ENCODE assay signal across 34 cellular contexts in genomic region chr2:102622646-102623045, GRCh38. TPM values are rescaled to one million over a fixed set of nuclear protein-coding genes. Genes with fewer than 3 reads are reported as not detected.
DNase-seq lines count a peak whose midpoint lies in the region; ATAC-seq and TF ChIP-seq lines count a peak whose summit lies in the region.
"Had no signal": no experiment of that assay in that cellular context is flagged by ENCODE, and none has a peak within 500 bp of the region (broad histone marks: within the 10 kb centered on the region; RNA-seq: fewer than 3 reads in every experiment).

No MANE protein-coding gene starts in this region.

- no peak overlapping the region for H3K27ac Mint-ChIP-seq in activated naive CD4-positive, alpha-beta T cell treated with anti-CD3 and anti-CD28 coated beads, Interleukin-2, amount 10 ng/mL, durations not matched to agents 7 days and 5 days
- H3K27ac Mint-ChIP-seq: activated CD4-positive, alpha-beta memory T cell treated with anti-CD3 and anti-CD28 coated beads for 36 hours; activated T-helper 1 cell treated with anti-CD3 and anti-CD28 coated beads, Interleukin-12 subunit alpha, Interleukin-12 subunit beta, Interleukin-2, Interleukin-4 antibody, amounts not matched to agents 30 ng/mL and 10 ng/mL and 1 ng/mL, durations not matched to agents 14 hours and 24 hours and 36 hours; endodermal cell; IgD-negative memory B cell; neural progenitor cell; stimulated activated memory B cell treated with anti-CD40 and anti-IgM and Interleukin-4, amounts not matched to agents 10 μg/mL and 1 μg/mL and 100 μg/mL, for 72 hours had no signal

- peaks cover 63% of the 10 kb centered on the region for H3K27me3 Mint-ChIP-seq in activated naive CD4-positive, alpha-beta T cell treated with anti-CD3 and anti-CD28 coated beads, Interleukin-2, amount 10 ng/mL, durations not matched to agents 7 days and 5 days

- H2AFZ ChIP-seq in OCI-LY3 (ENCODE audit: low read depth, low read length) = no peak overlapping the region
- H2AFZ ChIP-seq: GM23248, neural progenitor cell had no signal

- ATAC-seq in GM18870 (IDR thresholded peaks at IDR 0.05; ENCODE audit: unreplicated experiment) (peak; percentile 38), GM21786 (IDR thresholded peaks at IDR 0.05; ENCODE audit: unreplicated experiment) (peak; percentile 44), HG03469 (IDR thresholded peaks at IDR 0.05; ENCODE audit: unreplicated experiment) (no peak)
- ATAC-seq: activated CD4-positive, CD25-positive, alpha-beta regulatory T cell treated with anti-CD3 and anti-CD28 coated beads, Interleukin-2, amount 50 U/mL, for 24 hours; body of pancreas; pancreas; Right ventricle myocardium inferior; stimulated activated memory B cell treated with anti-CD40 and anti-IgM and Interleukin-4, amounts not matched to agents 10 μg/mL and 1 μg/mL and 100 μg/mL, for 72 hours had no signal

- DNase-seq in transverse colon = no peak
- DNase-seq in activated naive CD4-positive, alpha-beta T cell treated with anti-CD3 and anti-CD28 coated beads, Interleukin-2, amount 10 ng/mL, durations not matched to agents 7 days and 5 days = no peak
- no peak for DNase-seq in amygdala (lab: John Stamatoyannopoulos, UW)
- DNase-seq: activated CD4-positive, alpha-beta memory T cell treated with anti-CD3 and anti-CD28 coated beads for 36 hours; activated naive CD4-positive, alpha-beta T cell treated with Interleukin-2 at 50 U/mL for 16 hours; adrenal gland; body of pancreas; dermis blood vessel endothelial cell; endodermal cell; glutamatergic neuron; GM23248; islet precursor cell; left ventricle myocardium inferior; mesenchymal stem cell; NCI-H1092; NCI-H1694 treated with DMSO at 0.1 percent for 48 hours; NCI-H526; pancreas; retina; T-helper 2 cell; upper lobe of left lung had no signal

- H3K36me3 ChIP-seq in OCI-LY3 (replicated peaks; ENCODE audit: low read depth, low read length) (no peaks in the 10 kb centered on the region), transverse colon (no peaks in the 10 kb centered on the region)
- H3K36me3 ChIP-seq: adrenal gland, BLaER1, left ventricle myocardium inferior, neural progenitor cell, pancreas, upper lobe of left lung had no signal

- intact Hi-C loops in transverse colon (cut with DNase I; ENCODE audit: low total_unique reads) = no loop called here

- H3K4me3 ChIP-seq in OCI-LY3 (ENCODE audit: low read length) (peak overlapping the region; percentile 56), transverse colon (peak overlapping the region in 3 of 4 donors; percentile 54 to 80 (median 61))
- H3K4me3 ChIP-seq: adrenal gland, BLaER1, body of pancreas, GM23248, left ventricle myocardium inferior, neural progenitor cell, pancreas, skin epidermis, upper lobe of left lung had no signal

- H3K27me3 ChIP-seq in OCI-LY3 (ENCODE audit: low read depth, low read length) (no peaks in the 10 kb centered on the region), transverse colon (peaks cover 31% of the 10 kb centered on the region)

- H3K4me1 ChIP-seq in OCI-LY3 (ENCODE audit: low read length) (peaks cover 50% of the 10 kb centered on the region), transverse colon (peaks cover 0 to 42% (median 15%) of the 10 kb centered on the region in 4 donors)

- in situ Hi-C loops in transverse colon (cut with MboI; ENCODE audit: low pct_ligation_motif_present in 1 of 4, low pct_unique_long_range_greater_than_20kb in 1 of 4, low sequenced_read_pairs in 3 of 4) = no loop called here

- H3K9me3 ChIP-seq in OCI-LY3 (ENCODE audit: insufficient read depth, low read length) = no peaks in the 10 kb centered on the region
- no peaks in the 10 kb centered on the region for H3K9me3 ChIP-seq in transverse colon
- H3K9me3 ChIP-seq: adrenal gland, body of pancreas, pancreas, upper lobe of left lung had no signal

- no peaks in the 10 kb centered on the region for H4K20me1 ChIP-seq in OCI-LY3 (ENCODE audit: insufficient read depth, low read length)

- WGBS in transverse colon (ENCODE audit: low coverage in 1 of 2), 2 donors = 46 to 55% methylated on average over 3 of the region's 3 CpGs

- peaks cover 11% of the 10 kb centered on the region for H3K4me1 Mint-ChIP-seq in activated naive CD4-positive, alpha-beta T cell treated with anti-CD3 and anti-CD28 coated beads, Interleukin-2, amount 10 ng/mL, durations not matched to agents 7 days and 5 days

- no peak for TF ChIP-seq EP300 in transverse colon (IDR thresholded peaks at IDR 0.05; ENCODE audit: low read depth)

- H3K9me3 Mint-ChIP-seq in activated naive CD4-positive, alpha-beta T cell treated with anti-CD3 and anti-CD28 coated beads, Interleukin-2, amount 10 ng/mL, durations not matched to agents 7 days and 5 days = no peaks in the 10 kb centered on the region
- H3K9me3 Mint-ChIP-seq: activated CD4-positive, alpha-beta memory T cell treated with anti-CD3 and anti-CD28 coated beads for 36 hours; activated T-helper 1 cell treated with anti-CD3 and anti-CD28 coated beads, Interleukin-12 subunit alpha, Interleukin-12 subunit beta, Interleukin-2, Interleukin-4 antibody, amounts not matched to agents 30 ng/mL and 10 ng/mL and 1 ng/mL, durations not matched to agents 14 hours and 24 hours and 36 hours; central memory CD8-positive, alpha-beta T cell; neural progenitor cell had no signal

- CTCF ChIA-PET in activated naive CD4-positive, alpha-beta T cell treated with anti-CD3 and anti-CD28 coated beads, Interleukin-2, amount 10 ng/mL, durations not matched to agents 7 days and 5 days (lab: Charles Lee) = no interaction called here

- H3K27ac ChIP-seq in OCI-LY3 (ENCODE audit: low read length) = peak overlapping the region; percentile 75
- H3K27ac ChIP-seq in transverse colon = peak overlapping the region; percentile 86 to 94 (median 89)
- H3K27ac ChIP-seq: adrenal gland, BLaER1, body of pancreas, GM23248, left ventricle myocardium inferior, neural progenitor cell, pancreas, skin epidermis, upper lobe of left lung had no signal

- H3K9ac ChIP-seq in OCI-LY3 (ENCODE audit: low read length) = peak overlapping the region; percentile 43; the same call in 1 of the 2 replicates
- H3K9ac ChIP-seq: BLaER1, GM23248, neural progenitor cell had no signal

- TF ChIP-seq CTCF in OCI-LY3 (IDR thresholded peaks at IDR 0.05; ENCODE audit: low read depth, low read length) (no peak), transverse colon (IDR thresholded peaks at IDR 0.05) (no peak)

- no peak for TF ChIP-seq POLR2A in transverse colon (IDR thresholded peaks at IDR 0.05)

- no peaks in the 10 kb centered on the region for H3K79me2 ChIP-seq in OCI-LY3 (ENCODE audit: low read length)

- no peaks in the 10 kb centered on the region for H3K36me3 Mint-ChIP-seq in activated naive CD4-positive, alpha-beta T cell treated with anti-CD3 and anti-CD28 coated beads, Interleukin-2, amount 10 ng/mL, durations not matched to agents 7 days and 5 days
- H3K36me3 Mint-ChIP-seq: activated CD4-positive, alpha-beta memory T cell treated with anti-CD3 and anti-CD28 coated beads for 36 hours; IgD-negative memory B cell; neural progenitor cell; stimulated activated memory B cell treated with anti-CD40 and anti-IgM and Interleukin-4, amounts not matched to agents 10 μg/mL and 1 μg/mL and 100 μg/mL, for 72 hours had no signal

- H3K4me3 Mint-ChIP-seq in activated naive CD4-positive, alpha-beta T cell treated with anti-CD3 and anti-CD28 coated beads, Interleukin-2, amount 10 ng/mL, durations not matched to agents 7 days and 5 days = no peak overlapping the region
- H3K4me3 Mint-ChIP-seq: activated CD4-positive, alpha-beta memory T cell treated with anti-CD3 and anti-CD28 coated beads for 36 hours; activated T-helper 1 cell treated with anti-CD3 and anti-CD28 coated beads, Interleukin-12 subunit alpha, Interleukin-12 subunit beta, Interleukin-2, Interleukin-4 antibody, amounts not matched to agents 30 ng/mL and 10 ng/mL and 1 ng/mL, durations not matched to agents 14 hours and 24 hours and 36 hours; central memory CD8-positive, alpha-beta T cell; endodermal cell; IgD-negative memory B cell; neural progenitor cell; stimulated activated memory B cell treated with anti-CD40 and anti-IgM and Interleukin-4, amounts not matched to agents 10 μg/mL and 1 μg/mL and 100 μg/mL, for 72 hours had no signal

- H3K4me2 ChIP-seq in OCI-LY3 (ENCODE audit: low read length) = peak overlapping the region; percentile 79
- H3K4me2 ChIP-seq: BLaER1, neural progenitor cell had no signal

RNA-seq across cellular contexts. Expression of gene SLC9A2, which starts 3.3 kb away (rescaled TPM):
- total RNA-seq in transverse colon = 100 to 1,000 TPM in 1 of 4 donors, 10 to 100 TPM in 3; 61.7 to 151 (median 80.6) TPM
- total RNA-seq: activated CD4-positive, alpha-beta memory T cell treated with anti-CD3 and anti-CD28 coated beads for 36 hours; activated T-helper 1 cell treated with anti-CD3 and anti-CD28 coated beads, Interleukin-12 subunit alpha, Interleukin-12 subunit beta, Interleukin-2, Interleukin-4 antibody, amounts not matched to agents 30 ng/mL and 10 ng/mL and 1 ng/mL, durations not matched to agents 14 hours and 24 hours and 36 hours; dermis blood vessel endothelial cell; endodermal cell; GM23248 had no signal
